In the genomic region with DNA sequence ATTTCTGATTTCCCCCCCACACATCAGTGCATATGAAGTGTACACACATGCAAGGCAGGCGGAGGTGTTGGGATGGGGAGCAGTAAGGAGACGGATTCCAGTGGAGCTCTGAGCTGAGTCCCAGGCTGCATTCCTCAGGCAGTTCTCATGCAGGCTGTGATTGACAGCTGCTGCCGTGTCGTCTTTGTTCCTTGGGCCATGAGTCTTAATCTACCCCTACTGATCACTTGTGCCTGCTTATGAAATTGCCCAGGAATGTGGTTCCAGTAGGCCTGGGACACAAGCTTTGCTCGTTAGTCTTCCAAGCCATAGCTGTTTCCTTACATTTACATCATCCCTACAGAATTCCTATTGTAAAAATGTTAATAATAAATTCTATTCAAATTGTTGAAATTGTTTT, we compare ENCODE assay signal across 1 cellular context.
TF ChIP-seq lines count a peak whose summit lies in the region.

No MANE protein-coding gene starts in this region.

TF ChIP-seq in H1, 55 proteins besides CTCF, POLR2A, EP300 and RAD21:
- no peak for TF ChIP-seq SRF (IDR thresholded peaks at IDR 0.05; ENCODE audit: low read depth, low read length)
- TF ChIP-seq TEAD4 (IDR thresholded peaks at IDR 0.05; ENCODE audit: low read depth, low read length), result peak; percentile 31; the same call in 1 of the 2 replicates
- no peak for TF ChIP-seq JUN (IDR thresholded peaks at IDR 0.05; ENCODE audit: low read depth, low read length)
- no peak for TF ChIP-seq RNF2 (IDR thresholded peaks at IDR 0.05; ENCODE audit: borderline replicate concordance, low read depth, low read length, missing control alignments, poor library complexity, severe bottlenecking)
